ENCODE assay signal across 13 cellular contexts in genomic region chr18:37006742-37007141, GRCh38.
DNase-seq lines count a peak whose midpoint lies in the region; ATAC-seq, FAIRE-seq and TF ChIP-seq lines count a peak whose summit lies in the region.
"Had no signal": no experiment of that assay in that cellular context is flagged by ENCODE, and none has a peak within 500 bp of the region (broad histone marks: within the 10 kb centered on the region; RNA-seq: fewer than 3 reads in every experiment).

No MANE protein-coding gene starts in this region.

- in situ Hi-C loops in GM12878 (cut with MboI) = no loop called here

- no peak for DNase-seq in GM12878 (ENCODE audit: low read depth, low spot score)
- DNase-seq in iPS-NIHi7 (ENCODE audit: extremely low spot score) = no peak
- no peak for DNase-seq in ovary
- DNase-seq in retina = no peak
- DNase-seq: activated effector memory CD4-positive, alpha-beta T cell treated with Interleukin-2 at 50 U/mL for 16 hours; head of caudate nucleus; left colon; naive thymus-derived CD8-positive, alpha-beta T cell; sigmoid colon had no signal

- no peak overlapping the region for H2AFZ ChIP-seq in GM12878 (ENCODE audit: control insufficient read depth, low read depth, low read length)

- intact Hi-C loops in GM12878 (cut with micrococcal nuclease; ENCODE audit: unreplicated experiment) = no loop called here
- intact Hi-C loops in ovary (cut with DNase I) = no loop called here

- no peak for FAIRE-seq in GM12878 (lab: Jason Lieb, UNC)

- POLR2A ChIA-PET in GM12878 (lab: Charles Lee) = no interaction called here

- no peak overlapping the region for H3K4me2 ChIP-seq in GM12878 (ENCODE audit: control insufficient read depth, insufficient read depth)

- TF ChIP-seq POLR2A in GM12878 (IDR thresholded peaks at IDR 0.05; ENCODE audit: low read depth, low read length) = no peak
- TF ChIP-seq POLR2A in ovary (IDR thresholded peaks at IDR 0.05) = no peak
- no peak for TF ChIP-seq POLR2A in gastroesophageal sphincter (IDR thresholded peaks at IDR 0.05)

- no TSS peak for BruUV-seq in GM12878 (replicated peaks; lab: Mats Ljungman, UMichigan)

- H3K4me3 ChIP-seq in GM12878 (no peak overlapping the region), ovary (no peak overlapping the region), gastroesophageal sphincter (no peak overlapping the region)
- H3K4me3 ChIP-seq: sigmoid colon had no signal

- TF ChIP-seq EP300 in GM12878 (IDR thresholded peaks at IDR 0.05; ENCODE audit: borderline replicate concordance in 1 of 2, control insufficient read depth in 1 of 2, low read depth in 2 of 2, low read length in 2 of 2) (peak; percentile 47 to 60; a peak in 2 of 4 replicates), ovary (IDR thresholded peaks at IDR 0.05) (no peak), gastroesophageal sphincter (IDR thresholded peaks at IDR 0.05) (no peak)

- no peaks in the 10 kb centered on the region for H3K79me2 ChIP-seq in GM12878 (ENCODE audit: control insufficient read depth, insufficient read depth, low read length)

- H3K27me3 ChIP-seq in GM12878 (replicated peaks in 1 of 2; ENCODE audit: control insufficient read depth in 2 of 2, insufficient read depth in 2 of 2, low read length in 1 of 2) (no peaks in the 10 kb centered on the region), ovary (no peaks in the 10 kb centered on the region), gastroesophageal sphincter (no peaks in the 10 kb centered on the region)
- H3K27me3 ChIP-seq: sigmoid colon had no signal

- no peak for TF ChIP-seq CTCF in GM12878 (IDR thresholded peaks at IDR 0.05 in 2 of 3, conservative IDR thresholded peaks at IDR 0.05 in 1 of 3; ENCODE audit: control insufficient read depth in 2 of 3, extremely low read depth in 1 of 3, insufficient read depth in 1 of 3, low read depth in 3 of 3, low read length in 3 of 3)
- TF ChIP-seq CTCF in ovary (IDR thresholded peaks at IDR 0.05) = no peak
- no peak for TF ChIP-seq CTCF in gastroesophageal sphincter (IDR thresholded peaks at IDR 0.05)

- RAD21 ChIA-PET in GM12878 (lab: Charles Lee; ENCODE audit: unreplicated experiment) = no interaction called here

- peak; percentile 87 for ATAC-seq in GM18517 (IDR thresholded peaks at IDR 0.05; ENCODE audit: unreplicated experiment)
- ATAC-seq in GM21360 (IDR thresholded peaks at IDR 0.05; ENCODE audit: unreplicated experiment) = peak; percentile 54
- peak; percentile 56 for ATAC-seq in HG02970 (IDR thresholded peaks at IDR 0.05; ENCODE audit: low FRiP score, unreplicated experiment)
- peak; percentile 71 for ATAC-seq in GM12878
- ATAC-seq in gastroesophageal sphincter = no peak
- ATAC-seq: left colon; naive thymus-derived CD8-positive, alpha-beta T cell had no signal

- no peaks in the 10 kb centered on the region for H3K9me3 ChIP-seq in GM12878 (replicated peaks; ENCODE audit: control insufficient read depth, insufficient read depth, low read length)
- H3K9me3 ChIP-seq in ovary = no peaks in the 10 kb centered on the region
- no peaks in the 10 kb centered on the region for H3K9me3 ChIP-seq in gastroesophageal sphincter
- H3K9me3 ChIP-seq: sigmoid colon had no signal

- CTCF ChIA-PET in GM12878 (lab: Yijun Ruan, JAX) = no interaction called here

- TF ChIP-seq RAD21 in GM12878 (IDR thresholded peaks at IDR 0.05; ENCODE audit: insufficient read depth, low read depth, low read length) = no peak

- SMC1A ChIA-PET in GM12878 (lab: Charles Lee; ENCODE audit: uncharacterized antibody, unreplicated experiment) = interaction anchor here (1.0 kb wide), 1 partner anchor 12 kb away, joined by 3 read pairs; no protein-coding TSS in a partner anchor

- no peaks in the 10 kb centered on the region for H4K20me1 ChIP-seq in GM12878 (ENCODE audit: control insufficient read depth, insufficient read depth)

- H3K36me3 ChIP-seq in GM12878 (ENCODE audit: control insufficient read depth in 2 of 2, insufficient read depth in 2 of 2, low read length in 1 of 2) (no peaks in the 10 kb centered on the region), ovary (no peaks in the 10 kb centered on the region), gastroesophageal sphincter (no peaks in the 10 kb centered on the region)
- H3K36me3 ChIP-seq: sigmoid colon had no signal

- no peak overlapping the region for H3K9ac ChIP-seq in GM12878 (ENCODE audit: control insufficient read depth, insufficient read depth, low read length)

- H3K27ac ChIP-seq in GM12878 (ENCODE audit: control insufficient read depth, insufficient read depth) (no peak overlapping the region), ovary (no peak overlapping the region), gastroesophageal sphincter (no peak overlapping the region)
- H3K27ac ChIP-seq: sigmoid colon had no signal

- H3K4me1 ChIP-seq in GM12878 (ENCODE audit: control insufficient read depth, insufficient read depth, low read length) (no peaks in the 10 kb centered on the region; the same call in 1 of the 2 replicates), ovary (ENCODE audit: insufficient read depth) (no peaks in the 10 kb centered on the region), gastroesophageal sphincter (no peaks in the 10 kb centered on the region)
- H3K4me1 ChIP-seq: sigmoid colon had no signal

TF ChIP-seq in GM12878, 131 proteins besides CTCF, POLR2A, EP300 and RAD21 (continues in another document):
- no peak for TF ChIP-seq USF2 (IDR thresholded peaks at IDR 0.05; ENCODE audit: borderline replicate concordance, low read depth, low read length)
- TF ChIP-seq, protein P1, sequence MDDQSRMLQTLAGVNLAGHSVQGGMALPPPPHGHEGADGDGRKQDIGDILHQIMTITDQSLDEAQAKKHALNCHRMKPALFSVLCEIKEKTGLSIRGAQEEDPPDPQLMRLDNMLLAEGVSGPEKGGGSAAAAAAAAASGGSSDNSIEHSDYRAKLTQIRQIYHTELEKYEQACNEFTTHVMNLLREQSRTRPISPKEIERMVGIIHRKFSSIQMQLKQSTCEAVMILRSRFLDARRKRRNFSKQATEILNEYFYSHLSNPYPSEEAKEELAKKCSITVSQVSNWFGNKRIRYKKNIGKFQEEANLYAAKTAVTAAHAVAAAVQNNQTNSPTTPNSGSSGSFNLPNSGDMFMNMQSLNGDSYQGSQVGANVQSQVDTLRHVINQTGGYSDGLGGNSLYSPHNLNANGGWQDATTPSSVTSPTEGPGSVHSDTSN (IDR thresholded peaks at IDR 0.05; ENCODE audit: insufficient replicate concordance, low read depth, low read length) = peak; percentile 16
- TF ChIP-seq YY1 (IDR thresholded peaks at IDR 0.05; ENCODE audit: low read depth, low read length) = no peak
- TF ChIP-seq NBN (IDR thresholded peaks at IDR 0.05) = no peak
- TF ChIP-seq, protein P2, sequence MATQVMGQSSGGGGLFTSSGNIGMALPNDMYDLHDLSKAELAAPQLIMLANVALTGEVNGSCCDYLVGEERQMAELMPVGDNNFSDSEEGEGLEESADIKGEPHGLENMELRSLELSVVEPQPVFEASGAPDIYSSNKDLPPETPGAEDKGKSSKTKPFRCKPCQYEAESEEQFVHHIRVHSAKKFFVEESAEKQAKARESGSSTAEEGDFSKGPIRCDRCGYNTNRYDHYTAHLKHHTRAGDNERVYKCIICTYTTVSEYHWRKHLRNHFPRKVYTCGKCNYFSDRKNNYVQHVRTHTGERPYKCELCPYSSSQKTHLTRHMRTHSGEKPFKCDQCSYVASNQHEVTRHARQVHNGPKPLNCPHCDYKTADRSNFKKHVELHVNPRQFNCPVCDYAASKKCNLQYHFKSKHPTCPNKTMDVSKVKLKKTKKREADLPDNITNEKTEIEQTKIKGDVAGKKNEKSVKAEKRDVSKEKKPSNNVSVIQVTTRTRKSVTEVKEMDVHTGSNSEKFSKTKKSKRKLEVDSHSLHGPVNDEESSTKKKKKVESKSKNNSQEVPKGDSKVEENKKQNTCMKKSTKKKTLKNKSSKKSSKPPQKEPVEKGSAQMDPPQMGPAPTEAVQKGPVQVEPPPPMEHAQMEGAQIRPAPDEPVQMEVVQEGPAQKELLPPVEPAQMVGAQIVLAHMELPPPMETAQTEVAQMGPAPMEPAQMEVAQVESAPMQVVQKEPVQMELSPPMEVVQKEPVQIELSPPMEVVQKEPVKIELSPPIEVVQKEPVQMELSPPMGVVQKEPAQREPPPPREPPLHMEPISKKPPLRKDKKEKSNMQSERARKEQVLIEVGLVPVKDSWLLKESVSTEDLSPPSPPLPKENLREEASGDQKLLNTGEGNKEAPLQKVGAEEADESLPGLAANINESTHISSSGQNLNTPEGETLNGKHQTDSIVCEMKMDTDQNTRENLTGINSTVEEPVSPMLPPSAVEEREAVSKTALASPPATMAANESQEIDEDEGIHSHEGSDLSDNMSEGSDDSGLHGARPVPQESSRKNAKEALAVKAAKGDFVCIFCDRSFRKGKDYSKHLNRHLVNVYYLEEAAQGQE (IDR thresholded peaks at IDR 0.05; ENCODE audit: low read depth, low read length) = no peak
- TF ChIP-seq PML (IDR thresholded peaks at IDR 0.05; ENCODE audit: low read length) = no peak
- peak; percentile 38; the same call in 1 of the 2 replicates for TF ChIP-seq ATF7 (IDR thresholded peaks at IDR 0.05; ENCODE audit: low read depth)
- TF ChIP-seq BACH1 (IDR thresholded peaks at IDR 0.05; ENCODE audit: borderline replicate concordance) = peak; percentile 23; the same call in 1 of the 2 replicates
- TF ChIP-seq CBFB (IDR thresholded peaks at IDR 0.05; ENCODE audit: low read depth) = no peak
- TF ChIP-seq MXI1 (IDR thresholded peaks at IDR 0.05; ENCODE audit: low read depth, low read length) = no peak
- TF ChIP-seq JUND (IDR thresholded peaks at IDR 0.05; ENCODE audit: low read depth, low read length) = 0 out of 2 replicates have a peak, but pooled peaks have one; percentile 57
- TF ChIP-seq NFIC (IDR thresholded peaks at IDR 0.05; ENCODE audit: low read depth, low read length) = peak; percentile 53
- TF ChIP-seq CBX3 (IDR thresholded peaks at IDR 0.05; ENCODE audit: borderline replicate concordance, low read depth) = no peak
